ENCODE assay signal across 14 cellular contexts in the genomic region with DNA sequence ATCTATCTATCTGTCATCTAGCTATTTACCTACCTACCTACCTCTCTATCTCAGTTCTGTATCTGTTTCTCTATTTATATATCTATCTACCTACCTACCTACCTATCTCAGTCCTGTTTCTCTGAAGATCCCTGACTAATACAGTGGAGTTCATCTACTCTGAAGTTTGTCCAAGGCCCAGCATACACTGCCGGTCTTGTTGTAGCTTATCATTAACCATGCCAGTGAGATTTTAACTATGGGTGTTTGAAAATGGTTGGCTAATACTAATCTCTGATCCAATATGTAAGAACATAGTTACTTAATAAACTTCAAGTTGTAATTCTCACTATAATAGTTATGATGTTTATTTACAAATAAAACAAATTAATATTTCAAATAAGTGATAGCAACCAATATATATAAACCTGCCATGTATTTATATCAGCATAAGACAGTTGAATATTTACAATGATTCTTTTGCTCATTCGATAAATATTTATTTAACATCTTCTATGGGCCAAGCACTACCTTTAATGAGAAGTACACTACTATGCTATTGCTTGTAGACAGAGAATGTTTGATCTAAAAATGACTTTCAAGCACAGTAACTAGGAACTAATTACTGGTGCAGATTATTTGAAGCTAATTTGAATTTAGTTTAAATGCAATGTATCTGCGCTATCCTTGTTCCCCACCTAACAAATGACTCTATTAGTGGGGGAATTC.
"Had no signal": no experiment of that assay in that cellular context is flagged by ENCODE, and none has a peak within 500 bp of the region (broad histone marks: within the 10 kb centered on the region; RNA-seq: fewer than 3 reads in every experiment).

No MANE protein-coding gene starts in this region.

- ATAC-seq: activated CD8-positive, alpha-beta memory T cell treated with anti-CD3 and anti-CD28 coated beads, Interleukin-2, amount 10 ng/mL, durations not matched to agents 7 days and 5 days; activated naive CD4-positive, alpha-beta T cell treated with anti-CD3 and anti-CD28 coated beads, Interleukin-2, amount 50 U/mL, for 72 hours; heart right ventricle; upper lobe of right lung had no signal

- H3K4me3 ChIP-seq: heart right ventricle, upper lobe of right lung had no signal

- H3K4me1 ChIP-seq: heart right ventricle, upper lobe of right lung had no signal

- H3K9me3 ChIP-seq: heart right ventricle, upper lobe of right lung had no signal

- H3K27me3 ChIP-seq: brain microvascular endothelial cell, heart right ventricle, upper lobe of right lung had no signal

- H3K36me3 ChIP-seq: brain microvascular endothelial cell, heart right ventricle, upper lobe of right lung had no signal

- H3K27ac ChIP-seq: brain microvascular endothelial cell, heart right ventricle, upper lobe of right lung had no signal

- DNase-seq: activated CD4-positive, alpha-beta T cell treated with anti-CD3 and anti-CD28 coated beads, Interleukin-2, amount 50 U/mL, for 4 hours; activated CD8-positive, alpha-beta memory T cell treated with anti-CD3 and anti-CD28 coated beads, Interleukin-2, amount 10 ng/mL, durations not matched to agents 7 days and 5 days; activated effector memory CD4-positive, alpha-beta T cell treated with anti-CD3 and anti-CD28 coated beads, Interleukin-2, amount 50 U/mL, for 16 hours; activated T-cell treated with anti-CD3 and anti-CD28 coated beads, Interleukin-2, amount 50 U/mL, for 24 hours; amygdala; brain microvascular endothelial cell; foreskin melanocyte; heart right ventricle; islet precursor cell; nephron progenitor cell; stimulated activated CD4-positive, alpha-beta T cell treated with anti-CD3 and anti-CD28 coated beads, Interleukin-15, amount 100 ng/mL, for 24 hours; stimulated activated CD4-positive, alpha-beta T cell treated with anti-CD3 and anti-CD28 coated beads, Interleukin-4, amount 100 ng/mL, for 24 hours; upper lobe of right lung had no signal
